ENCODE assay signal across 7 cellular contexts in genomic region chr4:2955186-2956044, GRCh38. TPM values are rescaled to one million over a fixed set of nuclear protein-coding genes. Genes with fewer than 3 reads are reported as not detected.
A peak's percentile ranks its signal among the peaks of the same experiment; 100 is the strongest.
DNase-seq lines count a peak whose midpoint lies in the region; ATAC-seq and TF ChIP-seq lines count a peak whose summit lies in the region.
"Not testable (repeated sequence)": the region's sequence is repeated elsewhere in the genome, so short reads cannot be mapped to it uniquely, and the experiment has no call there.

No MANE protein-coding gene starts in this region.

- TF ChIP-seq CTCF in HEK293 (tag by site-specific recombination; IDR thresholded peaks at IDR 0.05) (0 out of 2 replicates have a peak, but pooled peaks have one; percentile 8), OCI-LY1 (IDR thresholded peaks at IDR 0.05; ENCODE audit: low read length) (peak; percentile 82), WTC11 (IDR thresholded peaks at IDR 0.05) (peak; percentile 27)

- not testable (repeated sequence) for H2AFZ ChIP-seq in OCI-LY1 (ENCODE audit: low read length)

- not testable (repeated sequence) for H3K27me3 Mint-ChIP-seq in WTC11 (ENCODE audit: low read depth); activated naive CD4-positive, alpha-beta T cell treated with anti-CD3 and anti-CD28 coated beads for 36 hours (ENCODE audit: low read depth); effector memory CD8-positive, alpha-beta T cell; natural killer cell treated with Interleukin-12 subunit alpha and Interleukin-12 subunit beta and Interleukin-15 and Interleukin-18, amount 100 ng/mL, for 72 hours

- not testable (repeated sequence) for H3K9me3 ChIP-seq in HEK293 (ENCODE audit: control insufficient read depth, insufficient read depth, low read depth, low read length); OCI-LY1 (ENCODE audit: low read length)

- POLR2A ChIA-PET in HEK293 (lab: Yijun Ruan, JAX); WTC11 (lab: Charles Lee): not testable (repeated sequence)

- H3K36me3 ChIP-seq in HEK293 (ENCODE audit: control insufficient read depth in 2 of 2, insufficient read depth in 1 of 2, low read length in 2 of 2): peaks cover 5 to 90% of the 10 kb centered on the region in 2 experiments
- peaks cover 74% of the 10 kb centered on the region for H3K36me3 ChIP-seq in OCI-LY1 (ENCODE audit: insufficient read depth, low read length)

- H3K27ac Mint-ChIP-seq in WTC11: not testable (repeated sequence)
- H3K27ac Mint-ChIP-seq in activated naive CD4-positive, alpha-beta T cell treated with anti-CD3 and anti-CD28 coated beads for 36 hours: peak overlapping the region; percentile 47
- H3K27ac Mint-ChIP-seq in effector memory CD8-positive, alpha-beta T cell: peak overlapping the region; percentile 75 to 77
- H3K27ac Mint-ChIP-seq in natural killer cell treated with Interleukin-12 subunit alpha and Interleukin-12 subunit beta and Interleukin-15 and Interleukin-18, amount 100 ng/mL, for 72 hours: peak overlapping the region; percentile 92 to 96

- intact Hi-C loops in activated naive CD4-positive, alpha-beta T cell treated with anti-CD3 and anti-CD28 coated beads for 36 hours (cut with micrococcal nuclease): loop anchor here (1.0 to 2.0 kb wide), 2 partner anchors 33 to 111 kb away; no protein-coding TSS in a partner anchor

- H3K4me1 Mint-ChIP-seq in WTC11: not testable (repeated sequence)
- peaks cover 66% of the 10 kb centered on the region for H3K4me1 Mint-ChIP-seq in activated naive CD4-positive, alpha-beta T cell treated with anti-CD3 and anti-CD28 coated beads for 36 hours (ENCODE audit: low read depth)
- H3K4me1 Mint-ChIP-seq in effector memory CD8-positive, alpha-beta T cell (ENCODE audit: low read depth in 2 of 2): peaks cover 24 to 26% of the 10 kb centered on the region in 2 donors
- H3K4me1 Mint-ChIP-seq in natural killer cell treated with Interleukin-12 subunit alpha and Interleukin-12 subunit beta and Interleukin-15 and Interleukin-18, amount 100 ng/mL, for 72 hours (ENCODE audit: low read depth in 2 of 2): peaks cover 60 to 61% of the 10 kb centered on the region in 2 donors

- H3K4me3 Mint-ChIP-seq in WTC11: not testable (repeated sequence)
- peak overlapping the region; percentile 23 for H3K4me3 Mint-ChIP-seq in activated naive CD4-positive, alpha-beta T cell treated with anti-CD3 and anti-CD28 coated beads for 36 hours
- H3K4me3 Mint-ChIP-seq in effector memory CD8-positive, alpha-beta T cell: peak overlapping the region in 1 of 2 donors; percentile 46
- H3K4me3 Mint-ChIP-seq in natural killer cell treated with Interleukin-12 subunit alpha and Interleukin-12 subunit beta and Interleukin-15 and Interleukin-18, amount 100 ng/mL, for 72 hours: peak overlapping the region; percentile 90

- peaks cover 29% of the 10 kb centered on the region for H3K9me3 Mint-ChIP-seq in WTC11
- H3K9me3 Mint-ChIP-seq in activated naive CD4-positive, alpha-beta T cell treated with anti-CD3 and anti-CD28 coated beads for 36 hours; effector memory CD8-positive, alpha-beta T cell; natural killer cell treated with Interleukin-12 subunit alpha and Interleukin-12 subunit beta and Interleukin-15 and Interleukin-18, amount 100 ng/mL, for 72 hours: not testable (repeated sequence)

- DNase-seq in G401 (ENCODE audit: low spot score): peak; percentile 77
- not testable (repeated sequence) for DNase-seq in WTC11 (ENCODE audit: low spot score); activated naive CD4-positive, alpha-beta T cell treated with anti-CD3 and anti-CD28 coated beads for 36 hours; natural killer cell treated with Interleukin-12 subunit alpha and Interleukin-12 subunit beta and Interleukin-15 and Interleukin-18, amount 100 ng/mL, for 72 hours (ENCODE audit: low spot score)
- peak in 1 of 3 experiments; percentile 27 for DNase-seq in effector memory CD8-positive, alpha-beta T cell

- not testable (repeated sequence) for H3K27ac ChIP-seq in HEK293 (ENCODE audit: extremely low read depth, low read depth, low read length); OCI-LY1 (ENCODE audit: low read depth, low read length, poor library complexity, severe bottlenecking)

- ATAC-seq in WTC11; effector memory CD8-positive, alpha-beta T cell (replicated peaks); natural killer cell treated with Interleukin-12 subunit alpha and Interleukin-12 subunit beta and Interleukin-15 and Interleukin-18, amount 100 ng/mL, for 72 hours: not testable (repeated sequence)

- in situ Hi-C loops in G401 (cut with HindIII; ENCODE audit: low sequenced_read_pairs): not testable (repeated sequence)

- H3K9ac ChIP-seq in OCI-LY1 (ENCODE audit: low read length): not testable (repeated sequence)

- not testable (repeated sequence) for H3K4me3 ChIP-seq in HEK293 (ENCODE audit: low read depth, low read length); OCI-LY1 (ENCODE audit: low read depth, low read length, poor library complexity, severe bottlenecking)

- not testable (repeated sequence) for H3K79me2 ChIP-seq in OCI-LY1 (ENCODE audit: insufficient read depth, low read length)

- peaks cover 85% of the 10 kb centered on the region for H3K36me3 Mint-ChIP-seq in WTC11
- peaks cover 58% of the 10 kb centered on the region for H3K36me3 Mint-ChIP-seq in activated naive CD4-positive, alpha-beta T cell treated with anti-CD3 and anti-CD28 coated beads for 36 hours (ENCODE audit: low read depth)
- peaks cover 86% of the 10 kb centered on the region for H3K36me3 Mint-ChIP-seq in effector memory CD8-positive, alpha-beta T cell (ENCODE audit: insufficient read depth)
- H3K36me3 Mint-ChIP-seq in natural killer cell treated with Interleukin-12 subunit alpha and Interleukin-12 subunit beta and Interleukin-15 and Interleukin-18, amount 100 ng/mL, for 72 hours: peaks cover 35% of the 10 kb centered on the region

- H3K27me3 ChIP-seq in OCI-LY1 (ENCODE audit: insufficient read depth, low read length): not testable (repeated sequence)

- H3K9me2 ChIP-seq in OCI-LY1 (ENCODE audit: low read depth, low read length): not testable (repeated sequence)

- not testable (repeated sequence) for H3K4me2 ChIP-seq in OCI-LY1 (ENCODE audit: low read length)

- not testable (repeated sequence) for H4K20me1 ChIP-seq in OCI-LY1 (ENCODE audit: insufficient read depth, low read length)

- not testable (repeated sequence) for H3K4me1 ChIP-seq in HEK293 (ENCODE audit: control insufficient read depth, insufficient read depth, low read length); OCI-LY1 (ENCODE audit: insufficient read depth, low read length, severe bottlenecking)

- CTCF ChIA-PET in HEK293 (lab: Yijun Ruan, JAX) (interaction anchor here (0.6 to 1.3 kb wide), 7 partner anchors 20 to 645 kb away, joined by 4 to 7 read pairs (median 5); no protein-coding TSS in a partner anchor), WTC11 (lab: Charles Lee) (interaction anchor here (1.5 to 1.6 kb wide), 3 partner anchors 8 to 23 kb away, joined by 4 to 11 read pairs (median 11); partner anchors contain the start of genes GRK4 and NOP14)
- CTCF ChIA-PET in activated naive CD4-positive, alpha-beta T cell treated with anti-CD3 and anti-CD28 coated beads for 36 hours (lab: Charles Lee): interaction anchor here (0.5 to 4.8 kb wide), 12 partner anchors 7 to 486 kb away, joined by 3 to 53 read pairs (median 4); partner anchors contain the start of genes GRK4 and NOP14

- H3F3A ChIP-seq in OCI-LY1 (ENCODE audit: insufficient read depth, low read length): not testable (repeated sequence)

TF ChIP-seq in WTC11, 78 proteins besides CTCF, POLR2A, EP300 and RAD21:
- TF ChIP-seq, protein P1, sequence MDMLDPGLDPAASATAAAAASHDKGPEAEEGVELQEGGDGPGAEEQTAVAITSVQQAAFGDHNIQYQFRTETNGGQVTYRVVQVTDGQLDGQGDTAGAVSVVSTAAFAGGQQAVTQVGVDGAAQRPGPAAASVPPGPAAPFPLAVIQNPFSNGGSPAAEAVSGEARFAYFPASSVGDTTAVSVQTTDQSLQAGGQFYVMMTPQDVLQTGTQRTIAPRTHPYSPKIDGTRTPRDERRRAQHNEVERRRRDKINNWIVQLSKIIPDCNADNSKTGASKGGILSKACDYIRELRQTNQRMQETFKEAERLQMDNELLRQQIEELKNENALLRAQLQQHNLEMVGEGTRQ (CRISPR knock-in tag; IDR thresholded peaks at IDR 0.05): peak; percentile 1; the same call in 1 of the 2 replicates

RNA-seq across cellular contexts. Expression of gene NOP14, which starts 7.8 kb away (rescaled TPM):
- 25.8 and 55.4 TPM in 2 replicates for total RNA-seq in G401 (2014; rRNA removed; shearing (Covaris generic))
- 33.9 to 39.1 TPM (median 35.7 TPM) in 3 replicates for total RNA-seq in WTC11 (2021)
- total RNA-seq in activated naive CD4-positive, alpha-beta T cell treated with anti-CD3 and anti-CD28 coated beads for 36 hours: 10 to 100 TPM; 48.3 to 55.1 TPM
- total RNA-seq in natural killer cell treated with Interleukin-12 subunit alpha and Interleukin-12 subunit beta and Interleukin-15 and Interleukin-18, amount 100 ng/mL, for 72 hours: 100 to 1,000 TPM in 1 of 2 donors, 10 to 100 TPM in 1; 91.5 to 136 TPM

RNA-seq across cellular contexts. Expression of gene GRK4, which starts 8.0 kb away (rescaled TPM):
- total RNA-seq in G401 (2014; rRNA removed; shearing (Covaris generic)): 2.0 and 4.2 TPM in 2 replicates
- 1.4 to 3.5 TPM (median 1.6 TPM) in 3 replicates for total RNA-seq in WTC11 (2021)
- total RNA-seq in activated naive CD4-positive, alpha-beta T cell treated with anti-CD3 and anti-CD28 coated beads for 36 hours: 1 to 10 TPM; 1.3 to 2.1 TPM
- 10 to 100 TPM in 1 of 2 donors, 1 to 10 TPM in 1; 8.0 to 12.1 TPM for total RNA-seq in natural killer cell treated with Interleukin-12 subunit alpha and Interleukin-12 subunit beta and Interleukin-15 and Interleukin-18, amount 100 ng/mL, for 72 hours

Comparison
In these comparisons a context has a peak if more than half of its experiments do, and no peak if none do; other contexts are left out.
1. CTCF ChIP-seq: peak in every context shown above with its lines; median percentile 82 in OCI-LY1; 27 in WTC11; 8 in HEK293.